10 cellular contexts compared by ENCODE assay signal in the genomic region with DNA sequence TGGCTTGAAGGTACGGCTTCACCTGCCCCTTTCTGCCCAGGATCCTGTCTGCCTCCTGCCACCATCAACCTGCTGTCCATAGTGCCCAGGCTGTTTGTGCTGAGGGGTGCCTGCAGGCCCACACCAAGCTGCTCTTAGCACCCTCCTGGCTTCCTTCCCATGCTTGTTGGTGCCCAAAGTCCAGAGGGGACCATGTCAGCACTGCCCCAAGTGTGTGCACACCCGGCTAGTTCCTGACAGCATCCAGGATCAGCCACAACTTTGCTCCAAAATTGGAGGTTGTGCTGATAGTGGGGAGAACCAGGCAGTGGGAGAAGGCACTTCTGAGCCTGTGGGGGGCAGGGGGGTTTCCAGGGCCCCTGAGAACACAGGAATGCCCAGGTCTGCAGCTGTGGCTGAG.
"Had no signal": no experiment of that assay in that cellular context is flagged by ENCODE, and none has a peak within 500 bp of the region (broad histone marks: within the 10 kb centered on the region; RNA-seq: fewer than 3 reads in every experiment).

No MANE protein-coding gene starts in this region.

- H3K4me3 ChIP-seq: GM23248, HAP-1, K562 had no signal

- H2AFZ ChIP-seq: GM23248 had no signal

- DNase-seq: GM23248, GOT3, H7, HFFc6, IMR-90, KG1 had no signal

- H3K9ac ChIP-seq: GM23248 had no signal

- H3K9me3 ChIP-seq: HAP-1 had no signal

- H3K4me1 ChIP-seq: HAP-1 had no signal

- FAIRE-seq: K562 had no signal

- H3K27ac ChIP-seq: GM23248, HL-60 had no signal

- ATAC-seq: HCT116, K562 had no signal
